In the genomic region with DNA sequence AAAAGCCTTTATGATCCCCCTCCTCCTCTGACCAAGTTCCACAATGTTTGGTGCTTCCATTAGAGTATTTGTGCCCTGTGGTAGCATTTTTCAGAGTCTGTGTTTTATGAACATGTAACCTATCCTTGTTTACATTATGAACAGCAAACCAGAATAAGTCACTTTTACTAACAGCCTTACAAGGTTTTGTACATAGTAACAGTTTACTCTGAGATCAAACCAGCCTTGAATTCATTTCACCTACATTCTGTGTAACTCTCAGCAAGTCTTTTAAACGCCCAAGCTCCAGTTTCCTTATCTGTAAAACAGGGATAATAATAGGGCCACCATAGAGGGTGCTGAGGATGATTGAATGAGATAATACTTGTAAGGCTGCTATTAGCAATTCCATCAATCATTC, we compare ENCODE assay signal across 11 cellular contexts.
"Had no signal": no experiment of that assay in that cellular context is flagged by ENCODE, and none has a peak within 500 bp of the region (broad histone marks: within the 10 kb centered on the region; RNA-seq: fewer than 3 reads in every experiment).

No MANE protein-coding gene starts in this region.

- H3K4me1 ChIP-seq: HAP-1 had no signal

- H3K9ac ChIP-seq: GM23248 had no signal

- H3K36me3 ChIP-seq: HAP-1 had no signal

- FAIRE-seq: H1, H54 had no signal

- H3K27ac ChIP-seq: GM23248 had no signal

- DNase-seq: GM23248, GOT3, H7, H9, HCEC 1CT, HFFc6 had no signal

- ATAC-seq: GM23338, HCT116 had no signal

- H3K27ac Mint-ChIP-seq: GM23338, H9, HFFc6 had no signal

- H3K4me3 ChIP-seq: GM23248, GM23338, HAP-1 had no signal

- H3K4me2 ChIP-seq: GM23338 had no signal

- H2AFZ ChIP-seq: GM23248, GM23338 had no signal

- H3K4me3 Mint-ChIP-seq: GM23338, H9, HFFc6 had no signal
